1 cellular context compared by ENCODE assay signal in genomic region chr15:40928975-40929729, GRCh38.
TF ChIP-seq lines count a peak whose summit lies in the region.

DLL4 (plus strand) TSS chr15:40929340; CDS start chr15:40929669, 329 bp downstream.

TF ChIP-seq in H1, 55 proteins besides CTCF, POLR2A, EP300 and RAD21 (continued from another document):
- no peak for TF ChIP-seq SAP30 (IDR thresholded peaks at IDR 0.05; ENCODE audit: insufficient read depth, insufficient replicate concordance, low read length)
- TF ChIP-seq CEBPB (IDR thresholded peaks at IDR 0.05; ENCODE audit: low read depth, low read length): no peak
- TF ChIP-seq SP1 (IDR thresholded peaks at IDR 0.05; ENCODE audit: low read depth, low read length): no peak
- no peak for TF ChIP-seq TEAD4 (IDR thresholded peaks at IDR 0.05; ENCODE audit: low read depth, low read length)
- no peak for TF ChIP-seq MAFK (IDR thresholded peaks at IDR 0.05; ENCODE audit: low read depth, low read length)
- TF ChIP-seq KDM5A (IDR thresholded peaks at IDR 0.05; ENCODE audit: low read length): no peak
- no peak for TF ChIP-seq BCL11A (IDR thresholded peaks at IDR 0.05; ENCODE audit: low read depth in 2 of 2, low read length in 2 of 2)
- TF ChIP-seq E2F6 (IDR thresholded peaks at IDR 0.05): peak; percentile 72
- TF ChIP-seq POU5F1 (IDR thresholded peaks at IDR 0.05; ENCODE audit: low read depth, low read length): no peak
- no peak for TF ChIP-seq FOSL1 (IDR thresholded peaks at IDR 0.05; ENCODE audit: insufficient read depth, low read depth, low read length)
- 0 out of 2 replicates have a peak, but pooled peaks have one; percentile 16 for TF ChIP-seq CREB1 (IDR thresholded peaks at IDR 0.05)
- peak; percentile 43 for TF ChIP-seq ASH2L (IDR thresholded peaks at IDR 0.05; ENCODE audit: low read length)
- TF ChIP-seq SIRT6 (IDR thresholded peaks at IDR 0.05; ENCODE audit: low read length): no peak
- no peak for TF ChIP-seq CBX5 (IDR thresholded peaks at IDR 0.05; ENCODE audit: low read depth, low read length)
- peak; percentile 19 for TF ChIP-seq KDM4A (IDR thresholded peaks at IDR 0.05; ENCODE audit: low read depth, low read length, severe bottlenecking)
- no peak for TF ChIP-seq KDM1A (IDR thresholded peaks at IDR 0.05; ENCODE audit: borderline replicate concordance, low read length)
- TF ChIP-seq TBP (IDR thresholded peaks at IDR 0.05; ENCODE audit: low read depth, low read length): peak; percentile 84
- TF ChIP-seq RBBP5 (IDR thresholded peaks at IDR 0.05; ENCODE audit: borderline replicate concordance, low read depth, low read length): peak; percentile 82
- no peak for TF ChIP-seq RNF2 (IDR thresholded peaks at IDR 0.05; ENCODE audit: borderline replicate concordance, low read depth, low read length, missing control alignments, poor library complexity, severe bottlenecking)
- TF ChIP-seq NRF1 (IDR thresholded peaks at IDR 0.05; ENCODE audit: low read depth, low read length): no peak
- TF ChIP-seq CHD1 (IDR thresholded peaks at IDR 0.05; ENCODE audit: low read depth, low read length): no peak
- TF ChIP-seq BRCA1 (IDR thresholded peaks at IDR 0.05; ENCODE audit: low read depth, low read length): no peak
- TF ChIP-seq TAF1 (IDR thresholded peaks at IDR 0.05; ENCODE audit: low read depth, low read length): peak; percentile 75
- TF ChIP-seq EGR1 (IDR thresholded peaks at IDR 0.05; ENCODE audit: borderline replicate concordance, low read depth, low read length): peak; percentile 51; the same call in 1 of the 2 replicates
- no peak for TF ChIP-seq CTBP2 (IDR thresholded peaks at IDR 0.05; ENCODE audit: borderline replicate concordance, insufficient read depth, insufficient read length, low read length)
- TF ChIP-seq, protein P1, sequence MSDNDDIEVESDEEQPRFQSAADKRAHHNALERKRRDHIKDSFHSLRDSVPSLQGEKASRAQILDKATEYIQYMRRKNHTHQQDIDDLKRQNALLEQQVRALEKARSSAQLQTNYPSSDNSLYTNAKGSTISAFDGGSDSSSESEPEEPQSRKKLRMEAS (IDR thresholded peaks at IDR 0.05): peak; percentile 92
- TF ChIP-seq CHD2 (IDR thresholded peaks at IDR 0.05; ENCODE audit: low read length): no peak
- TF ChIP-seq SIX5 (IDR thresholded peaks at IDR 0.05; ENCODE audit: low read depth, low read length): no peak
- no peak for TF ChIP-seq SP2 (IDR thresholded peaks at IDR 0.05; ENCODE audit: low read length)
- no peak for TF ChIP-seq RFX5 (IDR thresholded peaks at IDR 0.05; ENCODE audit: borderline replicate concordance, low read depth, low read length)
- TF ChIP-seq NANOG (IDR thresholded peaks at IDR 0.05; ENCODE audit: insufficient read depth, low read depth, low read length, poor library complexity, severe bottlenecking): no peak
- TF ChIP-seq ZNF274 (IDR thresholded peaks at IDR 0.05; ENCODE audit: borderline replicate concordance, extremely low read depth, low read length): no peak
- TF ChIP-seq, protein P2, sequence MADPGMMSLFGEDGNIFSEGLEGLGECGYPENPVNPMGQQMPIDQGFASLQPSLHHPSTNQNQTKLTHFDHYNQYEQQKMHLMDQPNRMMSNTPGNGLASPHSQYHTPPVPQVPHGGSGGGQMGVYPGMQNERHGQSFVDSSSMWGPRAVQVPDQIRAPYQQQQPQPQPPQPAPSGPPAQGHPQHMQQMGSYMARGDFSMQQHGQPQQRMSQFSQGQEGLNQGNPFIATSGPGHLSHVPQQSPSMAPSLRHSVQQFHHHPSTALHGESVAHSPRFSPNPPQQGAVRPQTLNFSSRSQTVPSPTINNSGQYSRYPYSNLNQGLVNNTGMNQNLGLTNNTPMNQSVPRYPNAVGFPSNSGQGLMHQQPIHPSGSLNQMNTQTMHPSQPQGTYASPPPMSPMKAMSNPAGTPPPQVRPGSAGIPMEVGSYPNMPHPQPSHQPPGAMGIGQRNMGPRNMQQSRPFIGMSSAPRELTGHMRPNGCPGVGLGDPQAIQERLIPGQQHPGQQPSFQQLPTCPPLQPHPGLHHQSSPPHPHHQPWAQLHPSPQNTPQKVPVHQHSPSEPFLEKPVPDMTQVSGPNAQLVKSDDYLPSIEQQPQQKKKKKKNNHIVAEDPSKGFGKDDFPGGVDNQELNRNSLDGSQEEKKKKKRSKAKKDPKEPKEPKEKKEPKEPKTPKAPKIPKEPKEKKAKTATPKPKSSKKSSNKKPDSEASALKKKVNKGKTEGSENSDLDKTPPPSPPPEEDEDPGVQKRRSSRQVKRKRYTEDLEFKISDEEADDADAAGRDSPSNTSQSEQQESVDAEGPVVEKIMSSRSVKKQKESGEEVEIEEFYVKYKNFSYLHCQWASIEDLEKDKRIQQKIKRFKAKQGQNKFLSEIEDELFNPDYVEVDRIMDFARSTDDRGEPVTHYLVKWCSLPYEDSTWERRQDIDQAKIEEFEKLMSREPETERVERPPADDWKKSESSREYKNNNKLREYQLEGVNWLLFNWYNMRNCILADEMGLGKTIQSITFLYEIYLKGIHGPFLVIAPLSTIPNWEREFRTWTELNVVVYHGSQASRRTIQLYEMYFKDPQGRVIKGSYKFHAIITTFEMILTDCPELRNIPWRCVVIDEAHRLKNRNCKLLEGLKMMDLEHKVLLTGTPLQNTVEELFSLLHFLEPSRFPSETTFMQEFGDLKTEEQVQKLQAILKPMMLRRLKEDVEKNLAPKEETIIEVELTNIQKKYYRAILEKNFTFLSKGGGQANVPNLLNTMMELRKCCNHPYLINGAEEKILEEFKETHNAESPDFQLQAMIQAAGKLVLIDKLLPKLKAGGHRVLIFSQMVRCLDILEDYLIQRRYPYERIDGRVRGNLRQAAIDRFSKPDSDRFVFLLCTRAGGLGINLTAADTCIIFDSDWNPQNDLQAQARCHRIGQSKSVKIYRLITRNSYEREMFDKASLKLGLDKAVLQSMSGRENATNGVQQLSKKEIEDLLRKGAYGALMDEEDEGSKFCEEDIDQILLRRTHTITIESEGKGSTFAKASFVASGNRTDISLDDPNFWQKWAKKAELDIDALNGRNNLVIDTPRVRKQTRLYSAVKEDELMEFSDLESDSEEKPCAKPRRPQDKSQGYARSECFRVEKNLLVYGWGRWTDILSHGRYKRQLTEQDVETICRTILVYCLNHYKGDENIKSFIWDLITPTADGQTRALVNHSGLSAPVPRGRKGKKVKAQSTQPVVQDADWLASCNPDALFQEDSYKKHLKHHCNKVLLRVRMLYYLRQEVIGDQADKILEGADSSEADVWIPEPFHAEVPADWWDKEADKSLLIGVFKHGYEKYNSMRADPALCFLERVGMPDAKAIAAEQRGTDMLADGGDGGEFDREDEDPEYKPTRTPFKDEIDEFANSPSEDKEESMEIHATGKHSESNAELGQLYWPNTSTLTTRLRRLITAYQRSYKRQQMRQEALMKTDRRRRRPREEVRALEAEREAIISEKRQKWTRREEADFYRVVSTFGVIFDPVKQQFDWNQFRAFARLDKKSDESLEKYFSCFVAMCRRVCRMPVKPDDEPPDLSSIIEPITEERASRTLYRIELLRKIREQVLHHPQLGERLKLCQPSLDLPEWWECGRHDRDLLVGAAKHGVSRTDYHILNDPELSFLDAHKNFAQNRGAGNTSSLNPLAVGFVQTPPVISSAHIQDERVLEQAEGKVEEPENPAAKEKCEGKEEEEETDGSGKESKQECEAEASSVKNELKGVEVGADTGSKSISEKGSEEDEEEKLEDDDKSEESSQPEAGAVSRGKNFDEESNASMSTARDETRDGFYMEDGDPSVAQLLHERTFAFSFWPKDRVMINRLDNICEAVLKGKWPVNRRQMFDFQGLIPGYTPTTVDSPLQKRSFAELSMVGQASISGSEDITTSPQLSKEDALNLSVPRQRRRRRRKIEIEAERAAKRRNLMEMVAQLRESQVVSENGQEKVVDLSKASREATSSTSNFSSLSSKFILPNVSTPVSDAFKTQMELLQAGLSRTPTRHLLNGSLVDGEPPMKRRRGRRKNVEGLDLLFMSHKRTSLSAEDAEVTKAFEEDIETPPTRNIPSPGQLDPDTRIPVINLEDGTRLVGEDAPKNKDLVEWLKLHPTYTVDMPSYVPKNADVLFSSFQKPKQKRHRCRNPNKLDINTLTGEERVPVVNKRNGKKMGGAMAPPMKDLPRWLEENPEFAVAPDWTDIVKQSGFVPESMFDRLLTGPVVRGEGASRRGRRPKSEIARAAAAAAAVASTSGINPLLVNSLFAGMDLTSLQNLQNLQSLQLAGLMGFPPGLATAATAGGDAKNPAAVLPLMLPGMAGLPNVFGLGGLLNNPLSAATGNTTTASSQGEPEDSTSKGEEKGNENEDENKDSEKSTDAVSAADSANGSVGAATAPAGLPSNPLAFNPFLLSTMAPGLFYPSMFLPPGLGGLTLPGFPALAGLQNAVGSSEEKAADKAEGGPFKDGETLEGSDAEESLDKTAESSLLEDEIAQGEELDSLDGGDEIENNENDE (IDR thresholded peaks at IDR 0.05; ENCODE audit: insufficient replicate concordance, low read length): no peak
- TF ChIP-seq, protein P3, sequence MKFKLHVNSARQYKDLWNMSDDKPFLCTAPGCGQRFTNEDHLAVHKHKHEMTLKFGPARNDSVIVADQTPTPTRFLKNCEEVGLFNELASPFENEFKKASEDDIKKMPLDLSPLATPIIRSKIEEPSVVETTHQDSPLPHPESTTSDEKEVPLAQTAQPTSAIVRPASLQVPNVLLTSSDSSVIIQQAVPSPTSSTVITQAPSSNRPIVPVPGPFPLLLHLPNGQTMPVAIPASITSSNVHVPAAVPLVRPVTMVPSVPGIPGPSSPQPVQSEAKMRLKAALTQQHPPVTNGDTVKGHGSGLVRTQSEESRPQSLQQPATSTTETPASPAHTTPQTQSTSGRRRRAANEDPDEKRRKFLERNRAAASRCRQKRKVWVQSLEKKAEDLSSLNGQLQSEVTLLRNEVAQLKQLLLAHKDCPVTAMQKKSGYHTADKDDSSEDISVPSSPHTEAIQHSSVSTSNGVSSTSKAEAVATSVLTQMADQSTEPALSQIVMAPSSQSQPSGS (IDR thresholded peaks at IDR 0.05; ENCODE audit: low read length): no peak
- no peak for TF ChIP-seq GABPA (IDR thresholded peaks at IDR 0.05; ENCODE audit: borderline replicate concordance, insufficient read depth, low read length)
- TF ChIP-seq CBX8 (IDR thresholded peaks at IDR 0.05; ENCODE audit: borderline replicate concordance, low read depth, low read length): no peak
- TF ChIP-seq, protein P4, sequence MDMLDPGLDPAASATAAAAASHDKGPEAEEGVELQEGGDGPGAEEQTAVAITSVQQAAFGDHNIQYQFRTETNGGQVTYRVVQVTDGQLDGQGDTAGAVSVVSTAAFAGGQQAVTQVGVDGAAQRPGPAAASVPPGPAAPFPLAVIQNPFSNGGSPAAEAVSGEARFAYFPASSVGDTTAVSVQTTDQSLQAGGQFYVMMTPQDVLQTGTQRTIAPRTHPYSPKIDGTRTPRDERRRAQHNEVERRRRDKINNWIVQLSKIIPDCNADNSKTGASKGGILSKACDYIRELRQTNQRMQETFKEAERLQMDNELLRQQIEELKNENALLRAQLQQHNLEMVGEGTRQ (IDR thresholded peaks at IDR 0.05; ENCODE audit: low read length): no peak
- TF ChIP-seq JUN (IDR thresholded peaks at IDR 0.05; ENCODE audit: low read depth, low read length): no peak
- no peak; the same call in 1 of the 2 replicates for TF ChIP-seq SUZ12 (IDR thresholded peaks at IDR 0.05; ENCODE audit: low read length)
- TF ChIP-seq BACH1 (IDR thresholded peaks at IDR 0.05; ENCODE audit: low read length): no peak
